ENCODE assay signal across 8 cellular contexts in the genomic region with DNA sequence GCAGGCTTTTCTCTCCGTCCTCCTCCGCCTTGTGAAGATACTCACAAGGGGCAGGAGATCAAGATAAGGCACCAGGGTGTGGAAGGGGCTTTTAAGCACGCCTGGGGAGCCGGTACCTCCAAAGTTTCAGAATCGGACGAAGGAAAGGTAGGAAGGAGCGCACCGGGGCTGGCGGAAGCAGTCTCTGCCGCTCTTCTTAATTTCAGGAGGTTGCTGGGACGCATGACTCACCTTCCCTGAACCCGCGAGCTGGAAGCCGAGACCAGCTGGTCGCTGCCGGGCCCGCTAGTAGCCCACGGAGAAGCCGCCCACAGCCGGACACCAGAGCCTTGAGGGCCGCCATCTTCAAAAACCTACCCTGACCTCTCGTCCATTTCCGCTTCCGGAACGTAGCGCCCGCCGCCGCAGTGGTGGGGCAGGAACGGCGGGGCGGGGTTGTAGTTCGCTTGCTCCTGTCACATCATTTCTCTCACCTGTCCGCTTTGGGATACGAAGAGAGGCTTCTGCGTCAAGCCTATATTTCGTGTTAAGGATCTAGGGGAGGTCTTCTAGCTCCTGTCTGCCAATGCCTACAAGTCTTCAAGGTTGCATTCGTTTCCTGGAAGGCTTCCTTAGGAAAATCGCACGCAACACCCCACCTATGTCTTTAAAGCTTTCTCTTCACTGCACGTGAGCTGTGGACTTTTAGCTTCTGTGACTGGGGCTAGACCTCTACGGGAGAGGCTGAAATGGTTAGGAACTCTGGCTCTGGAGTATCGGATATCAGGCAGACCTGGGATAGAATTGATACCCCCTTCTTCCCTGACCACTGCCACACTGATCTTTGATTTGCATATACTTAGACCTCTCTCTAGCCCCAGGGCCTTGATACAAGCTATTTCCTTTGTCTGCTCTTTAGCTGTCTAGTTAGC. TPM values are rescaled to one million over a fixed set of nuclear protein-coding genes. Genes with fewer than 3 reads are reported as not detected.
DNase-seq lines count a peak whose midpoint lies in the region; ATAC-seq and TF ChIP-seq lines count a peak whose summit lies in the region.

A gene (minus strand): TSS at position 355 of the 911 bp plus-strand sequence. CDS start 12 bp downstream, at position 343.

- peak; percentile 88 for ATAC-seq in GM21825 (IDR thresholded peaks at IDR 0.05; ENCODE audit: unreplicated experiment)

- peak within 1 kb of the TSS; percentile 97 for H3K4me3 Mint-ChIP-seq in neural progenitor cell

- peak within 1 kb of the TSS; percentile 69 for H3K27ac Mint-ChIP-seq in neural progenitor cell

- peak within 1 kb of the TSS; percentile 98 for H3K4me2 ChIP-seq in Karpas-422 (ENCODE audit: low read depth, low read length, poor library complexity, severe bottlenecking)
- H3K4me2 ChIP-seq in neural progenitor cell: peak within 1 kb of the TSS; percentile 77

- H3K9me3 Mint-ChIP-seq in neural progenitor cell: no peaks in the 10 kb centered on the region

- DNase-seq in EH (ENCODE audit: low read depth): peak; percentile 80
- peak; percentile 92 for DNase-seq in Karpas-422
- peak; percentile 62 for DNase-seq in SHP77 treated with DMSO at 0.1 percent for 48 hours (lab: John Stamatoyannopoulos, UW)
- peak; percentile 60 for DNase-seq in activated gamma-delta T cell (lab: John Stamatoyannopoulos, UW)
- DNase-seq in foreskin fibroblast: peak; percentile 80 to 92
- peak; percentile 82 for DNase-seq in neural progenitor cell (ENCODE audit: low spot score)
- DNase-seq in stromal cell of bone marrow (ENCODE audit: low read depth): peak; percentile 59

- H3K36me3 ChIP-seq in Karpas-422 (ENCODE audit: insufficient read depth, low read length) (peaks cover 6% of the 10 kb centered on the region; the same call in 1 of the 2 replicates), neural progenitor cell (no peaks in the 10 kb centered on the region)

- H3K79me2 ChIP-seq in Karpas-422 (ENCODE audit: low read length): peaks cover 48% of the 10 kb centered on the region
- peaks cover 49% of the 10 kb centered on the region for H3K79me2 ChIP-seq in neural progenitor cell (ENCODE audit: low read depth)

- peaks cover 49% of the 10 kb centered on the region for H3K4me1 ChIP-seq in Karpas-422 (ENCODE audit: low read length)
- H3K4me1 ChIP-seq in neural progenitor cell: peaks cover 12% of the 10 kb centered on the region

- H3K9ac ChIP-seq in Karpas-422 (ENCODE audit: low read length) (peak within 1 kb of the TSS; percentile 80), neural progenitor cell (peak within 1 kb of the TSS; percentile 87)

- H3K27me3 ChIP-seq in Karpas-422 (ENCODE audit: low read length) (no peaks in the 10 kb centered on the region), neural progenitor cell (no peaks in the 10 kb centered on the region)

- H2AFZ ChIP-seq in Karpas-422 (ENCODE audit: low read length) (peak within 1 kb of the TSS; percentile 82), neural progenitor cell (replicated peaks) (peak within 1 kb of the TSS; percentile 94)

- peaks cover 13% of the 10 kb centered on the region for H3F3A ChIP-seq in neural progenitor cell (ENCODE audit: low read depth)

- no peaks in the 10 kb centered on the region for H3K9me2 ChIP-seq in Karpas-422 (replicated peaks; ENCODE audit: insufficient read depth, low read length)

- peaks cover 4% of the 10 kb centered on the region for H3K27me3 Mint-ChIP-seq in neural progenitor cell (ENCODE audit: insufficient read depth, low read depth)

- TF ChIP-seq CTCF in foreskin fibroblast (IDR thresholded peaks at IDR 0.05; ENCODE audit: low read depth, low read length): no peak
- TF ChIP-seq CTCF in neural progenitor cell (IDR thresholded peaks at IDR 0.05): no peak

- no peaks in the 10 kb centered on the region for H3K36me3 Mint-ChIP-seq in neural progenitor cell

- H3K4me1 Mint-ChIP-seq in neural progenitor cell: peaks cover 20% of the 10 kb centered on the region

- no peaks in the 10 kb centered on the region for H3K9me3 ChIP-seq in Karpas-422 (ENCODE audit: low read length)
- H3K9me3 ChIP-seq in neural progenitor cell (ENCODE audit: low read depth): no peaks in the 10 kb centered on the region

- H3K4me3 ChIP-seq in Karpas-422 (ENCODE audit: low read length) (peak within 1 kb of the TSS; percentile 83), foreskin fibroblast (ENCODE audit: low read depth in 1 of 2, low read length in 2 of 2) (peak within 1 kb of the TSS; percentile 74 to 98), neural progenitor cell (peak within 1 kb of the TSS; percentile 95)

- peak within 1 kb of the TSS; percentile 37; the same call in 1 of the 2 replicates for H3K27ac ChIP-seq in Karpas-422 (ENCODE audit: low read length)
- no peak within 1 kb of the TSS for H3K27ac ChIP-seq in neural progenitor cell

- H4K20me1 ChIP-seq in Karpas-422 (ENCODE audit: insufficient read depth, low read depth, low read length): peaks cover 24% of the 10 kb centered on the region; the same call in 1 of the 2 replicates
- H4K20me1 ChIP-seq in neural progenitor cell (ENCODE audit: low read depth): peaks cover 35% of the 10 kb centered on the region

RNA-seq across cellular contexts. Expression of the gene that starts here (rescaled TPM):
- 53.2 and 82.4 TPM in 2 replicates for total RNA-seq in Karpas-422 (2014; rRNA removed; shearing (Covaris generic); ENCODE audit: low replicate concordance)
- total RNA-seq in neural progenitor cell (ENCODE audit: low replicate concordance): 34.5 and 52.7 TPM in 2 replicates
